ENCODE assay signal across 14 cellular contexts in genomic region chr4:153257966-153258365, GRCh38. TPM values are rescaled to one million over a fixed set of nuclear protein-coding genes. Genes with fewer than 3 reads are reported as not detected.
DNase-seq lines count a peak whose midpoint lies in the region; ATAC-seq and TF ChIP-seq lines count a peak whose summit lies in the region.
"Had no signal": no experiment of that assay in that cellular context is flagged by ENCODE, and none has a peak within 500 bp of the region (broad histone marks: within the 10 kb centered on the region; RNA-seq: fewer than 3 reads in every experiment).

No MANE protein-coding gene starts in this region.

- H3F3A ChIP-seq in SK-N-SH (replicated peaks; ENCODE audit: insufficient read depth), result peaks cover 11% of the 10 kb centered on the region

- peak overlapping the region; percentile 83; the same call in 1 of the 2 replicates for H2AFZ ChIP-seq in SK-N-SH (ENCODE audit: low read depth)

- H3K79me2 ChIP-seq in SK-N-SH (ENCODE audit: insufficient read depth), result peaks cover 47% of the 10 kb centered on the region

- no peak for TF ChIP-seq CTCF in SK-N-SH (IDR thresholded peaks at IDR 0.05)

- no peak for TF ChIP-seq EP300 in SK-N-SH (IDR thresholded peaks at IDR 0.05; ENCODE audit: borderline replicate concordance in 1 of 2, low read depth in 1 of 2, low read length in 1 of 2)

- H4K20me1 ChIP-seq in SK-N-SH (ENCODE audit: insufficient read depth), result no peaks in the 10 kb centered on the region

- CTCF ChIA-PET in SK-N-SH (lab: Yijun Ruan, JAX), result interaction anchor here (1.1 to 1.6 kb wide), 3 partner anchors 115 to 316 kb away, joined by 3 to 9 read pairs (median 3); no protein-coding TSS in a partner anchor

- H3K4me3 ChIP-seq in SK-N-SH (ENCODE audit: low read depth in 2 of 2, low read length in 1 of 2), result peak overlapping the region; percentile 47 to 51
- H3K4me3 ChIP-seq in iPS-15b (ENCODE audit: low read depth, low read length), result peak overlapping the region; percentile 64
- peak overlapping the region; percentile 47 to 60 for H3K4me3 ChIP-seq in stomach smooth muscle (ENCODE audit: low read length in 2 of 2)
- H3K4me3 ChIP-seq: GM12878, psoas muscle had no signal

- peak overlapping the region; percentile 27; the same call in 1 of the 2 replicates for H3K9ac ChIP-seq in SK-N-SH
- H3K9ac ChIP-seq in iPS-15b (ENCODE audit: low read depth, low read length), result no peak overlapping the region
- H3K9ac ChIP-seq in stomach smooth muscle (ENCODE audit: low read length in 2 of 2), result no peak overlapping the region

- ATAC-seq in HG03432 (IDR thresholded peaks at IDR 0.05; ENCODE audit: unreplicated experiment), result no peak
- ATAC-seq: GM12878, psoas muscle had no signal

- H3K27ac ChIP-seq in SK-N-SH (ENCODE audit: low read depth in 2 of 2, low read length in 1 of 2) (peak overlapping the region; percentile 52 to 96), stomach smooth muscle (ENCODE audit: low read length) (no peak overlapping the region)
- H3K27ac ChIP-seq: epithelial cell of prostate, psoas muscle had no signal

- POLR2A ChIA-PET in SK-N-SH (lab: Yijun Ruan, JAX), result interaction anchor here (2.1 kb wide), 1 partner anchor 35 kb away, joined by 5 read pairs; no protein-coding TSS in a partner anchor

- peak; percentile 29 to 46 for DNase-seq in NCI-H2081 (lab: John Stamatoyannopoulos, UW)
- DNase-seq in NCI-H2081 treated with DMSO at 0.1 percent for 48 hours (lab: John Stamatoyannopoulos, UW), result no peak
- peak; percentile 54 for DNase-seq in SK-N-SH
- no peak for DNase-seq in NCI-H2196 (lab: John Stamatoyannopoulos, UW; ENCODE audit: unreplicated experiment)
- no peak for DNase-seq in NCI-H510A (lab: John Stamatoyannopoulos, UW)
- DNase-seq: activated CD4-positive, alpha-beta T cell treated with anti-CD3 and anti-CD28 coated beads, Interleukin-2, amount 50 U/mL, for 4 hours; CD4-positive, alpha-beta memory T cell; NCI-H1092 treated with DMSO at 0.1 percent for 48 hours; psoas muscle had no signal

- no peak for TF ChIP-seq RAD21 in SK-N-SH (IDR thresholded peaks at IDR 0.05; ENCODE audit: low read length)

- H3K4me1 ChIP-seq in SK-N-SH (ENCODE audit: control insufficient read depth in 1 of 2, insufficient read depth in 2 of 2, low read depth in 1 of 2, low read length in 1 of 2) (peaks cover 21 to 37% of the 10 kb centered on the region in 2 experiments; a peak in 3 of 4 replicates), iPS-15b (ENCODE audit: control insufficient read depth, insufficient read depth, low read length) (peaks cover 23% of the 10 kb centered on the region), stomach smooth muscle (ENCODE audit: control insufficient read depth, insufficient read depth, low read length) (peaks cover 9% of the 10 kb centered on the region)
- H3K4me1 ChIP-seq: psoas muscle had no signal

- no peaks in the 10 kb centered on the region for H3K9me3 ChIP-seq in SK-N-SH
- H3K9me3 ChIP-seq in iPS-15b (ENCODE audit: control insufficient read depth, insufficient read depth, low read length), result no peaks in the 10 kb centered on the region
- peaks cover 0 to 7% of the 10 kb centered on the region in 2 donors for H3K9me3 ChIP-seq in stomach smooth muscle (ENCODE audit: control insufficient read depth in 2 of 2, low read length in 2 of 2)

- H3K36me3 ChIP-seq in SK-N-SH (replicated peaks in 1 of 2; ENCODE audit: control insufficient read depth in 1 of 2, insufficient read depth in 2 of 2, low read length in 1 of 2) (no peaks in the 10 kb centered on the region), iPS-15b (ENCODE audit: control insufficient read depth, insufficient read depth, low read length) (no peaks in the 10 kb centered on the region), stomach smooth muscle (ENCODE audit: control insufficient read depth in 2 of 2, insufficient read depth in 2 of 2, low read length in 2 of 2) (no peaks in the 10 kb centered on the region)

- H3K9me2 ChIP-seq in SK-N-SH, result no peaks in the 10 kb centered on the region

- no peaks in the 10 kb centered on the region for H3K27me3 ChIP-seq in SK-N-SH (ENCODE audit: insufficient read depth)
- H3K27me3 ChIP-seq in iPS-15b (ENCODE audit: control insufficient read depth, insufficient read depth, low read length), result no peaks in the 10 kb centered on the region
- no peaks in the 10 kb centered on the region for H3K27me3 ChIP-seq in stomach smooth muscle (ENCODE audit: control insufficient read depth in 1 of 2, insufficient read depth in 2 of 2, low read length in 2 of 2)

- peak overlapping the region; percentile 73 for H3K4me2 ChIP-seq in SK-N-SH

- 11% methylated on average over 5 of the region's 5 CpGs for WGBS in SK-N-SH (ENCODE audit: low lambda C conversion rate)

TF ChIP-seq in SK-N-SH, 30 proteins besides CTCF, POLR2A, EP300 and RAD21:
- no peak for TF ChIP-seq TAF1 (IDR thresholded peaks at IDR 0.05; ENCODE audit: borderline replicate concordance, low read depth, low read length)
- TF ChIP-seq NFIC (IDR thresholded peaks at IDR 0.05; ENCODE audit: borderline replicate concordance), result no peak
- TF ChIP-seq EZH2phosphoT487 (IDR thresholded peaks at IDR 0.05; ENCODE audit: borderline replicate concordance, low read depth), result no peak
- no peak for TF ChIP-seq ELF1 (IDR thresholded peaks at IDR 0.05)
- TF ChIP-seq MEF2A (IDR thresholded peaks at IDR 0.05; ENCODE audit: borderline replicate concordance, low read depth), result no peak
- no peak for TF ChIP-seq RXRA (IDR thresholded peaks at IDR 0.05; ENCODE audit: borderline replicate concordance, low read depth)
- TF ChIP-seq TCF12 (IDR thresholded peaks at IDR 0.05), result no peak
- no peak for TF ChIP-seq RCOR1 (IDR thresholded peaks at IDR 0.05; ENCODE audit: low read length)
- no peak for TF ChIP-seq FOSL2 (IDR thresholded peaks at IDR 0.05; ENCODE audit: borderline replicate concordance, low read depth)
- no peak for TF ChIP-seq CHD2 (IDR thresholded peaks at IDR 0.05; ENCODE audit: low read length, partially characterized antibody)
- no peak for TF ChIP-seq GABPA (IDR thresholded peaks at IDR 0.05; ENCODE audit: low read depth)
- TF ChIP-seq SIN3A (IDR thresholded peaks at IDR 0.05; ENCODE audit: borderline replicate concordance, low read depth, low read length), result no peak
- no peak for TF ChIP-seq GATA2 (CRISPR knock-in tag; IDR thresholded peaks at IDR 0.05)
- no peak for TF ChIP-seq POLR2AphosphoS5 (IDR thresholded peaks at IDR 0.05; ENCODE audit: low read depth, low read length)

RNA-seq across cellular contexts. Expression of gene TRIM2, which starts 53.7 kb away (rescaled TPM):
- 16.4 and 21.2 TPM in 2 replicates for polyA plus RNA-seq in SK-N-SH (2012; rRNA removed)
- 13.7 and 16.3 TPM in 2 replicates for polyA plus RNA-seq in SK-N-SH (2012; cell fraction: cytosol; rRNA removed)
- 21.6 and 24.9 TPM in 2 replicates for polyA plus RNA-seq in SK-N-SH (2012; cell fraction: nucleus; rRNA removed)

Comparison
In these comparisons a context has a peak if more than half of its experiments do, and no peak if none do; other contexts are left out.
1. DNase-seq: peak in NCI-H2081 (2 of 2) and SK-N-SH (single experiment); none in NCI-H2081 treated with DMSO at 0.1 percent for 48 hours (single experiment), NCI-H2196 (single experiment) and NCI-H510A (single experiment).
2. Peak in every context shown above with its lines, with median percentiles within 50 percentile points of each other: H3K4me3 ChIP-seq.